ENCODE assay signal across 8 cellular contexts in the genomic region with DNA sequence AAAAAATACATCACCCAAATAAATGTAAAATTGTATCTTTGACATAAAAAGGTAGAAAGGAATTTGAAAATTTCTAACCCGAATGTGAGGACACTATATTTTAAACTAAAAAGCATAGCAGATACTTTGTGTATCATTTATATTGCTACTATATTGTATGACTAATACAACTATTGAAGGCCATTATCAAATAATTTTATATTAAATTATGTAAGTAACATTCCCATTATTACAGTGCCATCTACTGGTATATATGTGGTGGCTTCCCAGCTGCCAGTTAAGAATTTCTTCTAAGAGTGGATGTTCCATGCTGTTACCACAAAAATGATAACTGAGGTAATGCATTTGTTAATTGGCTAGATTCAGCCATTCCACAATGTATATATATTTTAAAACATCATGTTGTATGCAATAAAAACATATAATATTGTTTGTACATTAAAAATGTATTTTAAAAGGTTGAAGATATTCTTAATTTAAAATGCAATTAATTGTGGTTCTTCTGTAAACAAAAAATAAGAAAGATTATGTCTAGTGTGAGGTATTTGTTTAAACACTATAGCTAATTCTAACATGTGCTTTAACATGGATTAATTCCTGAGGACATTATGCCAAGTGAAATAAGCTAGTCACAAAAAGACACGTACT.
DNase-seq lines count a peak whose midpoint lies in the region; ATAC-seq and TF ChIP-seq lines count a peak whose summit lies in the region.

No MANE protein-coding gene starts in this region.

- H3K36me3 ChIP-seq in OCI-LY7 (ENCODE audit: insufficient read depth, low read length) (no peaks in the 10 kb centered on the region), prostate gland (no peaks in the 10 kb centered on the region)

- intact Hi-C loops in Right ventricle myocardium superior (cut with DNase I) (loop anchor here (5.0 kb wide), 1 partner anchor 556 kb away; no protein-coding TSS in a partner anchor), cardiac septum (cut with DNase I) (loop anchor here (2.0 to 10.0 kb wide), 3 partner anchors 163 to 555 kb away; a partner anchor contains a TSS), OCI-LY7 (cut with micrococcal nuclease; ENCODE audit: unreplicated experiment) (loop anchor here (1.0 to 5.0 kb wide), 3 partner anchors 151 to 555 kb away; a partner anchor contains a TSS), prostate gland (cut with DNase I) (loop anchor here (5.0 to 10.0 kb wide), 2 partner anchors 283 to 556 kb away; no protein-coding TSS in a partner anchor)

- no peak overlapping the region for H3K4me2 ChIP-seq in OCI-LY7 (ENCODE audit: low read length)

- no peak for TF ChIP-seq POLR2A in prostate gland (IDR thresholded peaks at IDR 0.05)

- 68% methylated on average over 2 of the region's 2 CpGs for WGBS in prostate gland

- no peaks in the 10 kb centered on the region for H3K9me3 ChIP-seq in OCI-LY7 (ENCODE audit: low read length)
- no peaks in the 10 kb centered on the region for H3K9me3 ChIP-seq in prostate gland

- H2AFZ ChIP-seq in OCI-LY7 (ENCODE audit: low read length): no peak overlapping the region

- no peaks in the 10 kb centered on the region for H3K27me3 ChIP-seq in prostate gland (replicated peaks; ENCODE audit: insufficient read depth)

- ATAC-seq in Right ventricle myocardium superior (ENCODE audit: poor library complexity) (peak; percentile 63), GM18909 (IDR thresholded peaks at IDR 0.05; ENCODE audit: poor library complexity, unreplicated experiment) (no peak)

- BruUV-seq in OCI-LY7 (replicated peaks; lab: Mats Ljungman, UMichigan): no TSS peak

- H3K27ac ChIP-seq in OCI-LY7 (ENCODE audit: low read depth, low read length, poor library complexity, severe bottlenecking): no peak overlapping the region
- H3K27ac ChIP-seq in prostate gland: no peak overlapping the region

- DNase-seq in Right ventricle myocardium superior (no peak), cardiac septum (ENCODE audit: low spot score) (no peak), OCI-LY7 (ENCODE audit: low spot score) (peak; percentile 62), epithelial cell of esophagus (ENCODE audit: low read depth) (peak; percentile 68), prostate gland (ENCODE audit: low spot score) (no peak), NK-92 (lab: John Stamatoyannopoulos, UW; ENCODE audit: unreplicated experiment) (no peak)
- DNase-seq in stimulated activated CD4-positive, alpha-beta T cell treated with anti-CD3 and anti-CD28 coated beads, Interleukin-1b, Interleukin-23, amount 100 ng/mL, for 48 hours: no peak

- H3K79me2 ChIP-seq in OCI-LY7 (ENCODE audit: insufficient read depth, low read depth, low read length): no peaks in the 10 kb centered on the region

- CTCF ChIA-PET in OCI-LY7 (lab: Charles Lee; ENCODE audit: unreplicated experiment): interaction anchor here (0.9 to 1.3 kb wide), 2 partner anchors 21 to 155 kb away, joined by 3 read pairs; no protein-coding TSS in a partner anchor

- no peaks in the 10 kb centered on the region for H3K9me2 ChIP-seq in OCI-LY7 (ENCODE audit: insufficient read depth, low read length)

- POLR2A ChIA-PET in OCI-LY7 (lab: Charles Lee): interaction anchor here (0.6 to 0.7 kb wide), 2 partner anchors 240 to 501 kb away, joined by 3 to 4 read pairs; no protein-coding TSS in a partner anchor

- H3K4me1 ChIP-seq in OCI-LY7 (ENCODE audit: insufficient read depth, low read length, poor library complexity, severe bottlenecking): peaks cover 7% of the 10 kb centered on the region
- H3K4me1 ChIP-seq in prostate gland (replicated peaks): no peaks in the 10 kb centered on the region

- TF ChIP-seq CTCF in OCI-LY7 (conservative IDR thresholded peaks at IDR 0.05; ENCODE audit: low read length): peak; percentile 89
- peak; percentile 66 for TF ChIP-seq CTCF in epithelial cell of esophagus (IDR thresholded peaks at IDR 0.05; ENCODE audit: insufficient read depth, low read depth, low read length, missing control alignments)
- TF ChIP-seq CTCF in prostate gland (IDR thresholded peaks at IDR 0.05): peak; percentile 22 to 69 (median 54)

- H3K4me3 ChIP-seq in OCI-LY7 (ENCODE audit: low read depth, low read length, poor library complexity, severe bottlenecking) (no peak overlapping the region), epithelial cell of esophagus (ENCODE audit: low read length) (no peak overlapping the region), prostate gland (no peak overlapping the region)

- H4K20me1 ChIP-seq in OCI-LY7 (ENCODE audit: insufficient read depth, low read length): no peaks in the 10 kb centered on the region

Comparison
In these comparisons a context has a peak if more than half of its experiments do, and no peak if none do; other contexts are left out.
1. DNase-seq: peak in OCI-LY7 (single experiment) and epithelial cell of esophagus (single experiment); none in Right ventricle myocardium superior (single experiment), cardiac septum (single experiment), prostate gland (single experiment), NK-92 (single experiment) and stimulated activated CD4-positive, alpha-beta T cell treated with anti-CD3 and anti-CD28 coated beads, Interleukin-1b, Interleukin-23, amount 100 ng/mL, for 48 hours (single experiment).
2. Peak in every context shown above with its lines, with median percentiles within 50 percentile points of each other: CTCF ChIP-seq.